In the genomic region with DNA sequence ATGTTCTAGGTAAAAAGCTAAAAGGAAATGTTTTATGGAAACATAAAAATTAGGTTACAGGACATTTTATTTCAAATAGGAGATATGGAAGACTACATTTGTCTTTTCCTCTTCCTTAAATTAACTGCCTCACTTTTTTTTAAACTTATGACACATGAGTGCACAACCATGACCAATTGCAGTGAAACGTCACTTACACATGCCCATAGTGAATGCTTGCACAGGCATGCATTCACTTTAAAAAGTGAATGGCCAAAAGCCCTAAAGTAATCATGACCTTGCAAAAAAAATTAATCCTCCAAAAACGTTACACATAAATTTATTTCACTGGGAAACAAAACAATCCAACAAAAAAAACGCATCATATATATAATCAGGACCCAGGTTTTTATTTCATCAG, we compare ENCODE assay signal across 23 cellular contexts.
"Had no signal": no experiment of that assay in that cellular context is flagged by ENCODE, and none has a peak within 500 bp of the region (broad histone marks: within the 10 kb centered on the region; RNA-seq: fewer than 3 reads in every experiment).

No MANE protein-coding gene starts in this region.

- H3K27me3 ChIP-seq: colonic mucosa, esophagus squamous epithelium, gastrocnemius medialis, heart right ventricle, left lung had no signal

- H3K4me3 ChIP-seq: colonic mucosa, esophagus squamous epithelium, gastrocnemius medialis, heart right ventricle, left lung, lower lobe of right lung had no signal

- FAIRE-seq: endometrium, islet of Langerhans, keratinocyte had no signal

- H3K36me3 ChIP-seq: colonic mucosa, esophagus squamous epithelium, gastrocnemius medialis, heart right ventricle, left lung, lower lobe of right lung had no signal

- H3K4me1 ChIP-seq: colonic mucosa, esophagus squamous epithelium, gastrocnemius medialis, heart right ventricle, left lung, lower lobe of right lung had no signal

- H3K27ac ChIP-seq: colonic mucosa, esophagus squamous epithelium, gastrocnemius medialis, heart right ventricle, left lung, lower lobe of right lung had no signal

- H3K9me3 ChIP-seq: colonic mucosa, esophagus squamous epithelium, gastrocnemius medialis, left lung, lower lobe of right lung had no signal

- ATAC-seq: effector memory CD8-positive, alpha-beta T cell; gastrocnemius medialis; heart right ventricle; left cardiac atrium; left lung; left ventricle myocardium superior; lower lobe of right lung; naive thymus-derived CD4-positive, alpha-beta T cell; natural killer cell had no signal

- DNase-seq: colonic mucosa; cortex of kidney; effector CD8-positive, alpha-beta T cell; effector memory CD8-positive, alpha-beta T cell; endodermal cell; esophagus squamous epithelium; foreskin melanocyte; gastrocnemius medialis; glutamatergic neuron; head of caudate nucleus; heart right ventricle; hippocampal formation; left cardiac atrium; left lung; left ventricle myocardium superior; lower lobe of right lung; mesendoderm; midbrain; naive thymus-derived CD4-positive, alpha-beta T cell; natural killer cell had no signal
